19 cellular contexts compared by ENCODE assay signal in the genomic region with DNA sequence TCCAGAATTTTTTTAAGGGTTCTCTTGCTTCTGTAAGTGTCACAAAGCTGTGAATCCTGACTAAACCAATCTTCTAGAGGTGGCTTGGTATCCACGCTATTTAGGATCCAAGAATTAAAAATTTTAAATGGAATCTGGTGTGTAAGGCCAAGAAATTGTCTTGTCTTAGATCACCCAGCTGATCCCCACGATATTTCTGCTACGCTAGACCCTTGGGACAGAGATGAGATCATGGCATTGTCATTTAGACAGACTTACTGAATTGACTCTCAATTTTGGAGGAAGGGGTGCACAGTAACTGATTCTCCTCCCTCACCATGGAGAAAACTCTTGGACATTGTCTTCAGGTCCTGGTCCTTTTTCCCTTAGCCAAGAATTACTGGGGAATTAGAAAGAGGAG. TPM values are rescaled to one million over a fixed set of nuclear protein-coding genes. Genes with fewer than 3 reads are reported as not detected.
DNase-seq lines count a peak whose midpoint lies in the region; ATAC-seq and TF ChIP-seq lines count a peak whose summit lies in the region.
"Had no signal": no experiment of that assay in that cellular context is flagged by ENCODE, and none has a peak within 500 bp of the region (broad histone marks: within the 10 kb centered on the region; RNA-seq: fewer than 3 reads in every experiment).

No MANE protein-coding gene starts in this region.

- H3K79me2 ChIP-seq in KMS-11 (ENCODE audit: insufficient read depth, low read depth): peaks cover 93% of the 10 kb centered on the region

- H3K27me3 ChIP-seq in KMS-11 (ENCODE audit: insufficient read depth, low read depth): no peaks in the 10 kb centered on the region
- H3K27me3 ChIP-seq: ovary, suprapubic skin had no signal

- H3K4me3 ChIP-seq in KMS-11 (IDR thresholded peaks at IDR 0.05; ENCODE audit: insufficient read depth, low read depth, low read length): no peak overlapping the region
- H3K4me3 ChIP-seq: ovary, suprapubic skin had no signal

- no peaks in the 10 kb centered on the region for H4K20me1 ChIP-seq in KMS-11 (ENCODE audit: insufficient read depth)

- peak overlapping the region; percentile 71 for H3K9ac ChIP-seq in KMS-11

- H3K4me1 Mint-ChIP-seq in activated naive CD4-positive, alpha-beta T cell treated with anti-CD3 and anti-CD28 coated beads, Interleukin-2, amount 10 ng/mL, durations not matched to agents 7 days and 5 days: peaks cover 65% of the 10 kb centered on the region
- peaks cover 73% of the 10 kb centered on the region for H3K4me1 Mint-ChIP-seq in activated T-helper 2 cell treated with anti-CD3 and anti-CD28 coated beads, Interferon-gamma antibody, Interleukin-2, Interleukin-4, amounts not matched to agents 10 μg/mL and 5 μg/mL and 100 μg/mL, durations not matched to agents 14 hours and 24 hours and 36 hours (ENCODE audit: low read depth)
- peaks cover 58 to 89% of the 10 kb centered on the region in 2 donors for H3K4me1 Mint-ChIP-seq in natural killer cell treated with Interleukin-12 subunit alpha and Interleukin-12 subunit beta and Interleukin-15 and Interleukin-18, amount 100 ng/mL, for 72 hours (ENCODE audit: low read depth in 2 of 2)

- peak overlapping the region; percentile 98 for H3K4me2 ChIP-seq in KMS-11

- CTCF ChIA-PET in activated naive CD4-positive, alpha-beta T cell treated with anti-CD3 and anti-CD28 coated beads, Interleukin-2, amount 10 ng/mL, durations not matched to agents 7 days and 5 days (lab: Charles Lee): interaction anchor here (0.7 to 2.0 kb wide), 3 partner anchors 47 to 133 kb away, joined by 3 to 7 read pairs (median 4); no protein-coding TSS in a partner anchor

- no peaks in the 10 kb centered on the region for H3K36me3 ChIP-seq in KMS-11 (ENCODE audit: insufficient read depth)
- H3K36me3 ChIP-seq: ovary, suprapubic skin had no signal

- intact Hi-C loops in activated T-helper 2 cell treated with anti-CD3 and anti-CD28 coated beads, Interferon-gamma antibody, Interleukin-2, Interleukin-4, amounts not matched to agents 10 μg/mL and 5 μg/mL and 100 μg/mL, durations not matched to agents 14 hours and 24 hours and 36 hours (cut with micrococcal nuclease): loop anchor here (2.0 to 5.0 kb wide), 2 partner anchors 17 to 130 kb away; no protein-coding TSS in a partner anchor

- H3K9me3 Mint-ChIP-seq in activated naive CD4-positive, alpha-beta T cell treated with anti-CD3 and anti-CD28 coated beads, Interleukin-2, amount 10 ng/mL, durations not matched to agents 7 days and 5 days: no peaks in the 10 kb centered on the region
- no peaks in the 10 kb centered on the region for H3K9me3 Mint-ChIP-seq in activated T-helper 2 cell treated with anti-CD3 and anti-CD28 coated beads, Interferon-gamma antibody, Interleukin-2, Interleukin-4, amounts not matched to agents 10 μg/mL and 5 μg/mL and 100 μg/mL, durations not matched to agents 14 hours and 24 hours and 36 hours
- H3K9me3 Mint-ChIP-seq in natural killer cell treated with Interleukin-12 subunit alpha and Interleukin-12 subunit beta and Interleukin-15 and Interleukin-18, amount 100 ng/mL, for 72 hours: peaks cover 3% of the 10 kb centered on the region
- H3K9me3 Mint-ChIP-seq: activated B cell treated with CpG ODN at 0.5 μM for 24 hours had no signal

- peaks cover 55% of the 10 kb centered on the region for H3K36me3 Mint-ChIP-seq in activated naive CD4-positive, alpha-beta T cell treated with anti-CD3 and anti-CD28 coated beads, Interleukin-2, amount 10 ng/mL, durations not matched to agents 7 days and 5 days
- H3K36me3 Mint-ChIP-seq in activated T-helper 2 cell treated with anti-CD3 and anti-CD28 coated beads, Interferon-gamma antibody, Interleukin-2, Interleukin-4, amounts not matched to agents 10 μg/mL and 5 μg/mL and 100 μg/mL, durations not matched to agents 14 hours and 24 hours and 36 hours (ENCODE audit: low read depth): peaks cover 29% of the 10 kb centered on the region
- H3K36me3 Mint-ChIP-seq in natural killer cell treated with Interleukin-12 subunit alpha and Interleukin-12 subunit beta and Interleukin-15 and Interleukin-18, amount 100 ng/mL, for 72 hours: peaks cover 4% of the 10 kb centered on the region

- H2AFZ ChIP-seq in KMS-11 (ENCODE audit: low read depth): peak overlapping the region; percentile 1; the same call in 1 of the 2 replicates

- TF ChIP-seq CTCF in KMS-11 (conservative IDR thresholded peaks at IDR 0.05; ENCODE audit: low read depth, low read length): no peak

- H3K27ac ChIP-seq in KMS-11: peak overlapping the region; percentile 89
- H3K27ac ChIP-seq: foreskin keratinocyte, ovary, suprapubic skin had no signal

- no peak for ATAC-seq in natural killer cell treated with Interleukin-12 subunit alpha and Interleukin-12 subunit beta and Interleukin-15 and Interleukin-18, amount 100 ng/mL, for 72 hours
- ATAC-seq in GM18498 (IDR thresholded peaks at IDR 0.05; ENCODE audit: unreplicated experiment): no peak
- ATAC-seq in HG03457 (IDR thresholded peaks at IDR 0.05; ENCODE audit: unreplicated experiment): no peak
- ATAC-seq: foreskin keratinocyte, left lobe of liver had no signal

- peak overlapping the region; percentile 71 for H3K4me3 Mint-ChIP-seq in activated naive CD4-positive, alpha-beta T cell treated with anti-CD3 and anti-CD28 coated beads, Interleukin-2, amount 10 ng/mL, durations not matched to agents 7 days and 5 days
- H3K4me3 Mint-ChIP-seq in activated T-helper 2 cell treated with anti-CD3 and anti-CD28 coated beads, Interferon-gamma antibody, Interleukin-2, Interleukin-4, amounts not matched to agents 10 μg/mL and 5 μg/mL and 100 μg/mL, durations not matched to agents 14 hours and 24 hours and 36 hours (ENCODE audit: low read depth): peak overlapping the region; percentile 68
- peak overlapping the region; percentile 86 for H3K4me3 Mint-ChIP-seq in natural killer cell treated with Interleukin-12 subunit alpha and Interleukin-12 subunit beta and Interleukin-15 and Interleukin-18, amount 100 ng/mL, for 72 hours
- H3K4me3 Mint-ChIP-seq: activated B cell treated with CpG ODN at 0.5 μM for 24 hours had no signal

- no peaks in the 10 kb centered on the region for H3K27me3 Mint-ChIP-seq in activated naive CD4-positive, alpha-beta T cell treated with anti-CD3 and anti-CD28 coated beads, Interleukin-2, amount 10 ng/mL, durations not matched to agents 7 days and 5 days
- no peaks in the 10 kb centered on the region for H3K27me3 Mint-ChIP-seq in activated T-helper 2 cell treated with anti-CD3 and anti-CD28 coated beads, Interferon-gamma antibody, Interleukin-2, Interleukin-4, amounts not matched to agents 10 μg/mL and 5 μg/mL and 100 μg/mL, durations not matched to agents 14 hours and 24 hours and 36 hours (ENCODE audit: low read depth)
- no peaks in the 10 kb centered on the region for H3K27me3 Mint-ChIP-seq in natural killer cell treated with Interleukin-12 subunit alpha and Interleukin-12 subunit beta and Interleukin-15 and Interleukin-18, amount 100 ng/mL, for 72 hours

- H3K27ac Mint-ChIP-seq in activated naive CD4-positive, alpha-beta T cell treated with anti-CD3 and anti-CD28 coated beads, Interleukin-2, amount 10 ng/mL, durations not matched to agents 7 days and 5 days: peak overlapping the region; percentile 97
- peak overlapping the region; percentile 90 for H3K27ac Mint-ChIP-seq in activated T-helper 2 cell treated with anti-CD3 and anti-CD28 coated beads, Interferon-gamma antibody, Interleukin-2, Interleukin-4, amounts not matched to agents 10 μg/mL and 5 μg/mL and 100 μg/mL, durations not matched to agents 14 hours and 24 hours and 36 hours
- H3K27ac Mint-ChIP-seq in natural killer cell treated with Interleukin-12 subunit alpha and Interleukin-12 subunit beta and Interleukin-15 and Interleukin-18, amount 100 ng/mL, for 72 hours: peak overlapping the region in 1 of 2 donors; percentile 95
- H3K27ac Mint-ChIP-seq: activated B cell treated with CpG ODN at 0.5 μM for 24 hours had no signal

- DNase-seq in activated naive CD4-positive, alpha-beta T cell treated with anti-CD3 and anti-CD28 coated beads, Interleukin-2, amount 10 ng/mL, durations not matched to agents 7 days and 5 days: no peak
- no peak for DNase-seq in activated naive CD4-positive, alpha-beta T cell treated with anti-CD3 and anti-CD28 coated beads, Interleukin-2, amount 50 U/mL, for 16 hours
- DNase-seq in activated T-helper 2 cell treated with anti-CD3 and anti-CD28 coated beads, Interferon-gamma antibody, Interleukin-2, Interleukin-4, amounts not matched to agents 10 μg/mL and 5 μg/mL and 100 μg/mL, durations not matched to agents 14 hours and 24 hours and 36 hours (ENCODE audit: low spot score): no peak
- DNase-seq in natural killer cell treated with Interleukin-12 subunit alpha and Interleukin-12 subunit beta and Interleukin-15 and Interleukin-18, amount 100 ng/mL, for 72 hours (ENCODE audit: low spot score): no peak
- no peak for DNase-seq in NCI-H187 (lab: John Stamatoyannopoulos, UW)
- DNase-seq: activated B cell treated with CpG ODN at 0.5 μM for 24 hours; aorta; Caco-2; cortex of kidney; foreskin keratinocyte; NCI-H146; NCI-H345; ovary; stimulated activated CD4-positive, alpha-beta T cell treated with anti-CD3 and anti-CD28 coated beads, Interleukin-4, amount 100 ng/mL, for 1 hour had no signal

- peaks cover 61% of the 10 kb centered on the region for H3K4me1 ChIP-seq in KMS-11 (ENCODE audit: low read depth, poor library complexity, severe bottlenecking)
- H3K4me1 ChIP-seq: Caco-2, foreskin keratinocyte had no signal

RNA-seq across cellular contexts. Expression of gene GPRIN3, which starts 5.7 kb away (rescaled TPM):
- total RNA-seq in activated T-helper 2 cell treated with anti-CD3 and anti-CD28 coated beads, Interferon-gamma antibody, Interleukin-2, Interleukin-4, amounts not matched to agents 10 μg/mL and 5 μg/mL and 100 μg/mL, durations not matched to agents 14 hours and 24 hours and 36 hours: 10.7 and 11.6 TPM in 2 replicates
- 10 to 100 TPM; 11.6 to 24.0 TPM for total RNA-seq in natural killer cell treated with Interleukin-12 subunit alpha and Interleukin-12 subunit beta and Interleukin-15 and Interleukin-18, amount 100 ng/mL, for 72 hours
- total RNA-seq: foreskin keratinocyte had no signal
